ENCODE assay signal across 3 cellular contexts in the genomic region with DNA sequence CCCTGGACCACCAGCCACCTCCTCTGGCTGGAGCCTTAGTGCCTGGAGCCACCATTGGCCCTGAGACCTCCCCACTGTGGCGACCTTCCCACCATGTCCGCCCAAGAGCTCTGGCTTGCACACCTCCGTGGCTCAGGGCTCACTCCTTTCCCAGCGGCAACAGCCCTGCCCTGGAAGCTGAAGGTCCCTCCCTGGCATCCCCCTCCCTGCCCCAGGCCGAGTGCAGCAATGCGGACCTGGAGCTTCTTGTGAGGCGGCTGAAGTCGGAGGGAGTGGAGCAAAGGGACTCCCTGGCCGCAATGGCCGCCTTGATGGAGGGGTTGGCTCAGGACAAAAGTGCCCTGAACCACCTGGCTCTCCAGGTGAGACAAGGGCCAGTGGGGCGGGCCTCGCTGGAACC.
TF ChIP-seq lines count a peak whose summit lies in the region.

No MANE protein-coding gene starts in this region.

TF ChIP-seq in SK-N-SH, 30 proteins besides CTCF, POLR2A, EP300 and RAD21:
- no peak for TF ChIP-seq EZH2phosphoT487 (IDR thresholded peaks at IDR 0.05; ENCODE audit: borderline replicate concordance, low read depth)
- TF ChIP-seq, protein P1, sequence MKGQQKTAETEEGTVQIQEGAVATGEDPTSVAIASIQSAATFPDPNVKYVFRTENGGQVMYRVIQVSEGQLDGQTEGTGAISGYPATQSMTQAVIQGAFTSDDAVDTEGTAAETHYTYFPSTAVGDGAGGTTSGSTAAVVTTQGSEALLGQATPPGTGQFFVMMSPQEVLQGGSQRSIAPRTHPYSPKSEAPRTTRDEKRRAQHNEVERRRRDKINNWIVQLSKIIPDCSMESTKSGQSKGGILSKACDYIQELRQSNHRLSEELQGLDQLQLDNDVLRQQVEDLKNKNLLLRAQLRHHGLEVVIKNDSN (IDR thresholded peaks at IDR 0.05; ENCODE audit: borderline replicate concordance, low read depth): no peak

TF ChIP-seq in SK-N-SH treated with all-trans-retinoic acid at 6 μM for 48 hours, 23 proteins besides CTCF, POLR2A, EP300 and RAD21 (continues in another document):
- TF ChIP-seq SNAI2 (CRISPR knock-in tag; IDR thresholded peaks at IDR 0.05) (no peak), ZNF565 (CRISPR knock-in tag; conservative IDR thresholded peaks at IDR 0.05; ENCODE audit: low read depth) (no peak), CSRNP3 (CRISPR knock-in tag; IDR thresholded peaks at IDR 0.05) (no peak), BACH2 (CRISPR knock-in tag; IDR thresholded peaks at IDR 0.05; ENCODE audit: borderline replicate concordance) (no peak), CREB5 (CRISPR knock-in tag; IDR thresholded peaks at IDR 0.05; ENCODE audit: low read depth) (no peak), TCF4 (CRISPR knock-in tag; IDR thresholded peaks at IDR 0.05; ENCODE audit: borderline replicate concordance) (no peak), TOX (CRISPR knock-in tag; IDR thresholded peaks at IDR 0.05; ENCODE audit: borderline replicate concordance) (no peak), ZFP30 (CRISPR knock-in tag; IDR thresholded peaks at IDR 0.05) (no peak), ARNTL (CRISPR knock-in tag; IDR thresholded peaks at IDR 0.05; ENCODE audit: borderline replicate concordance, low read depth) (no peak), POU6F1 (CRISPR knock-in tag; IDR thresholded peaks at IDR 0.05; ENCODE audit: borderline replicate concordance, low read depth) (no peak), ZNF8 (CRISPR knock-in tag; IDR thresholded peaks at IDR 0.05) (no peak), CSDC2 (CRISPR knock-in tag; IDR thresholded peaks at IDR 0.05) (no peak), GLIS3 (CRISPR knock-in tag; IDR thresholded peaks at IDR 0.05) (no peak)
- TF ChIP-seq, protein P2, sequence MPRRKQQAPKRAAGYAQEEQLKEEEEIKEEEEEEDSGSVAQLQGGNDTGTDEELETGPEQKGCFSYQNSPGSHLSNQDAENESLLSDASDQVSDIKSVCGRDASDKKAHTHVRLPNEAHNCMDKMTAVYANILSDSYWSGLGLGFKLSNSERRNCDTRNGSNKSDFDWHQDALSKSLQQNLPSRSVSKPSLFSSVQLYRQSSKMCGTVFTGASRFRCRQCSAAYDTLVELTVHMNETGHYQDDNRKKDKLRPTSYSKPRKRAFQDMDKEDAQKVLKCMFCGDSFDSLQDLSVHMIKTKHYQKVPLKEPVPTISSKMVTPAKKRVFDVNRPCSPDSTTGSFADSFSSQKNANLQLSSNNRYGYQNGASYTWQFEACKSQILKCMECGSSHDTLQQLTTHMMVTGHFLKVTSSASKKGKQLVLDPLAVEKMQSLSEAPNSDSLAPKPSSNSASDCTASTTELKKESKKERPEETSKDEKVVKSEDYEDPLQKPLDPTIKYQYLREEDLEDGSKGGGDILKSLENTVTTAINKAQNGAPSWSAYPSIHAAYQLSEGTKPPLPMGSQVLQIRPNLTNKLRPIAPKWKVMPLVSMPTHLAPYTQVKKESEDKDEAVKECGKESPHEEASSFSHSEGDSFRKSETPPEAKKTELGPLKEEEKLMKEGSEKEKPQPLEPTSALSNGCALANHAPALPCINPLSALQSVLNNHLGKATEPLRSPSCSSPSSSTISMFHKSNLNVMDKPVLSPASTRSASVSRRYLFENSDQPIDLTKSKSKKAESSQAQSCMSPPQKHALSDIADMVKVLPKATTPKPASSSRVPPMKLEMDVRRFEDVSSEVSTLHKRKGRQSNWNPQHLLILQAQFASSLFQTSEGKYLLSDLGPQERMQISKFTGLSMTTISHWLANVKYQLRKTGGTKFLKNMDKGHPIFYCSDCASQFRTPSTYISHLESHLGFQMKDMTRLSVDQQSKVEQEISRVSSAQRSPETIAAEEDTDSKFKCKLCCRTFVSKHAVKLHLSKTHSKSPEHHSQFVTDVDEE (CRISPR knock-in tag; IDR thresholded peaks at IDR 0.05): no peak
- TF ChIP-seq, protein P3, sequence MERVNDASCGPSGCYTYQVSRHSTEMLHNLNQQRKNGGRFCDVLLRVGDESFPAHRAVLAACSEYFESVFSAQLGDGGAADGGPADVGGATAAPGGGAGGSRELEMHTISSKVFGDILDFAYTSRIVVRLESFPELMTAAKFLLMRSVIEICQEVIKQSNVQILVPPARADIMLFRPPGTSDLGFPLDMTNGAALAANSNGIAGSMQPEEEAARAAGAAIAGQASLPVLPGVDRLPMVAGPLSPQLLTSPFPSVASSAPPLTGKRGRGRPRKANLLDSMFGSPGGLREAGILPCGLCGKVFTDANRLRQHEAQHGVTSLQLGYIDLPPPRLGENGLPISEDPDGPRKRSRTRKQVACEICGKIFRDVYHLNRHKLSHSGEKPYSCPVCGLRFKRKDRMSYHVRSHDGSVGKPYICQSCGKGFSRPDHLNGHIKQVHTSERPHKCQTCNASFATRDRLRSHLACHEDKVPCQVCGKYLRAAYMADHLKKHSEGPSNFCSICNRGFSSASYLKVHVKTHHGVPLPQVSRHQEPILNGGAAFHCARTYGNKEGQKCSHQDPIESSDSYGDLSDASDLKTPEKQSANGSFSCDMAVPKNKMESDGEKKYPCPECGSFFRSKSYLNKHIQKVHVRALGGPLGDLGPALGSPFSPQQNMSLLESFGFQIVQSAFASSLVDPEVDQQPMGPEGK (CRISPR knock-in tag; IDR thresholded peaks at IDR 0.05; ENCODE audit: borderline replicate concordance): no peak

TF ChIP-seq in H1, 55 proteins besides CTCF, POLR2A, EP300 and RAD21:
- TF ChIP-seq, protein P4, sequence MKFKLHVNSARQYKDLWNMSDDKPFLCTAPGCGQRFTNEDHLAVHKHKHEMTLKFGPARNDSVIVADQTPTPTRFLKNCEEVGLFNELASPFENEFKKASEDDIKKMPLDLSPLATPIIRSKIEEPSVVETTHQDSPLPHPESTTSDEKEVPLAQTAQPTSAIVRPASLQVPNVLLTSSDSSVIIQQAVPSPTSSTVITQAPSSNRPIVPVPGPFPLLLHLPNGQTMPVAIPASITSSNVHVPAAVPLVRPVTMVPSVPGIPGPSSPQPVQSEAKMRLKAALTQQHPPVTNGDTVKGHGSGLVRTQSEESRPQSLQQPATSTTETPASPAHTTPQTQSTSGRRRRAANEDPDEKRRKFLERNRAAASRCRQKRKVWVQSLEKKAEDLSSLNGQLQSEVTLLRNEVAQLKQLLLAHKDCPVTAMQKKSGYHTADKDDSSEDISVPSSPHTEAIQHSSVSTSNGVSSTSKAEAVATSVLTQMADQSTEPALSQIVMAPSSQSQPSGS (IDR thresholded peaks at IDR 0.05; ENCODE audit: low read length): no peak
- TF ChIP-seq NANOG (IDR thresholded peaks at IDR 0.05; ENCODE audit: insufficient read depth, low read depth, low read length, poor library complexity, severe bottlenecking) (no peak), MAX (IDR thresholded peaks at IDR 0.05) (no peak), GTF2F1 (IDR thresholded peaks at IDR 0.05; ENCODE audit: borderline replicate concordance, low read depth, low read length) (no peak), PHF8 (conservative IDR thresholded peaks at IDR 0.05; ENCODE audit: low read depth, low read length) (no peak), KDM1A (IDR thresholded peaks at IDR 0.05; ENCODE audit: borderline replicate concordance, low read length) (no peak)
